Comparison of ENCODE assay signal across 8 cellular contexts in the genomic region with DNA sequence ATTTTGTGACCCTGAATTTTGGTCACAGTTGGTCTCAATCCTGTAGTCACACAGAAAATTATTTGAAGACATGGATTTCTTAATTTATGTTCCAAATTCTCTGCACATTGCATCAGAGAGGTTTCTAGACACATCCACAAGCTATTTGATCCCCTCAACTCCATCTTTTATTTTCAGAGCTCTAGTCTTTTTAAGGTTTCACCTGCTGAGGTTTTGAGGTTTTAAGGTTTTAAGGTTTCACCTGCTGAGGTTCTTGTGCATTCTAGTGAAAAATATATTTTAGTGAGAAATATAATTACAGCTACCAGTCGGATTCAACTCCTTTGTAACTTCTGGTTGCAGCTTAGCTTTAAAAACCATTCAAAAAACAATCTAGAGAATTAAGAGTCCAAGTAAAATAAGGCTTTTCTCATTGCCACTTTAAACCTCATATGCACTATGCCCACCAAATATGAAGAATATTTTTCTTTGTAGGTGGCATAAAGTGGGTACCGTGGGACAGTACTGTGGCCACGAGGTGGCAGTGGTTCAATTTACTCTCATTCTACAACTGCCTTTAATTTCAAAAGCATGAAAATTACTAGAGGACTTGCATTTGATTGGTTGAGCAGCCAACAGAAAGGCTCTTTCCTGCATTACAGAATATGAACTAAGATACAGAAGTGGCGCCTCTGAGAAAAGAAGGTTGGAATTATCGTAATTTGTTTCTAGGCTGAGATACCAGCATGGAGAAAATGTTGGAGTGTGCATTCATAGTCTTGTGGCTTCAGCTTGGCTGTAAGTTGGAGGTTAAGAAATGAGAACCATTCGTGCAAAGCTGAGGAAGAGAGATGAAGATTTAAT.
DNase-seq lines count a peak whose midpoint lies in the region; ATAC-seq and TF ChIP-seq lines count a peak whose summit lies in the region.

No MANE protein-coding gene starts in this region.

- POLR2A ChIA-PET in T-cell (lab: Charles Lee): no interaction called here

- H3K27me3 ChIP-seq in heart right ventricle (peaks cover 0 to 26% (median 0%) of the 10 kb centered on the region in 7 donors), prostate gland (replicated peaks; ENCODE audit: insufficient read depth) (no peaks in the 10 kb centered on the region)

- ATAC-seq in heart right ventricle (no peak), left cardiac atrium (no peak), T-cell (replicated peaks in 1 of 4) (peak; percentile 89 to 97 (median 91)), GM18519 (IDR thresholded peaks at IDR 0.05; ENCODE audit: low FRiP score, unreplicated experiment) (no peak), GM21367 (IDR thresholded peaks at IDR 0.05; ENCODE audit: unreplicated experiment) (no peak)

- H3K9me3 ChIP-seq in heart right ventricle (no peaks in the 10 kb centered on the region), prostate gland (no peaks in the 10 kb centered on the region)

- H3K4me1 ChIP-seq in heart right ventricle (no peaks in the 10 kb centered on the region), prostate gland (replicated peaks) (no peaks in the 10 kb centered on the region)

- H3K4me3 ChIP-seq in heart right ventricle: no peak overlapping the region
- no peak overlapping the region for H3K4me3 ChIP-seq in prostate gland

- peak overlapping the region; percentile 80 to 86 for H3K27ac Mint-ChIP-seq in T-cell

- no peaks in the 10 kb centered on the region for H3K36me3 Mint-ChIP-seq in T-cell

- intact Hi-C loops in heart right ventricle (cut with DNase I): no loop called here
- intact Hi-C loops in left cardiac atrium (cut with DNase I): no loop called here
- intact Hi-C loops in prostate gland (cut with DNase I): no loop called here

- H3K36me3 ChIP-seq in heart right ventricle (no peaks in the 10 kb centered on the region), prostate gland (no peaks in the 10 kb centered on the region)

- no peaks in the 10 kb centered on the region for H3K9me3 Mint-ChIP-seq in T-cell

- no peak for TF ChIP-seq POLR2A in prostate gland (IDR thresholded peaks at IDR 0.05)

- DNase-seq in heart right ventricle (no peak), left cardiac atrium (no peak), T-cell (peak in 31 of 34 experiments; percentile 16 to 59 (median 39)), dermis microvascular lymphatic vessel endothelial cell (ENCODE audit: low read depth in 2 of 2) (peak; percentile 3 to 23), prostate gland (ENCODE audit: low spot score) (no peak), NCI-H187 treated with DMSO at 0.1 percent for 48 hours (lab: John Stamatoyannopoulos, UW) (no peak)

- H3K4me3 Mint-ChIP-seq in T-cell: peak overlapping the region; percentile 68 to 82 (median 72)

- peaks cover 9 to 20% (median 16%) of the 10 kb centered on the region in 3 donors for H3K4me1 Mint-ChIP-seq in T-cell

- no peak overlapping the region for H3K27ac ChIP-seq in heart right ventricle
- no peak overlapping the region for H3K27ac ChIP-seq in prostate gland

- peak in 7 of 9 donors; percentile 33 to 54 (median 41) for TF ChIP-seq CTCF in heart right ventricle (IDR thresholded peaks at IDR 0.05)
- peak in 3 of 4 experiments; percentile 23 to 26 (median 24) for TF ChIP-seq CTCF in prostate gland (IDR thresholded peaks at IDR 0.05)

- CTCF ChIA-PET in T-cell (lab: Charles Lee): interaction anchor here (0.6 to 2.0 kb wide), 11 partner anchors 11 to 548 kb away, joined by 3 to 7 read pairs (median 4); no protein-coding TSS in a partner anchor

- 39 to 41% methylated on average over 6 of the region's 6 CpGs for WGBS in heart right ventricle, 2 donors
- WGBS in prostate gland: 46% methylated on average over 6 of the region's 6 CpGs

- H3K27me3 Mint-ChIP-seq in T-cell: no peaks in the 10 kb centered on the region

Comparison
In these comparisons a context has a peak if more than half of its experiments do, and no peak if none do; other contexts are left out.
1. ATAC-seq: peak in T-cell (4 of 4); none in heart right ventricle (0 of 8), left cardiac atrium (0 of 2), GM18519 (single experiment) and GM21367 (single experiment).
2. DNase-seq: peak in T-cell (31 of 34) and dermis microvascular lymphatic vessel endothelial cell (2 of 2); none in heart right ventricle (0 of 2), left cardiac atrium (single experiment), prostate gland (single experiment) and NCI-H187 treated with DMSO at 0.1 percent for 48 hours (single experiment).